Comparison of ENCODE assay signal across 1 cellular context in the genomic region with DNA sequence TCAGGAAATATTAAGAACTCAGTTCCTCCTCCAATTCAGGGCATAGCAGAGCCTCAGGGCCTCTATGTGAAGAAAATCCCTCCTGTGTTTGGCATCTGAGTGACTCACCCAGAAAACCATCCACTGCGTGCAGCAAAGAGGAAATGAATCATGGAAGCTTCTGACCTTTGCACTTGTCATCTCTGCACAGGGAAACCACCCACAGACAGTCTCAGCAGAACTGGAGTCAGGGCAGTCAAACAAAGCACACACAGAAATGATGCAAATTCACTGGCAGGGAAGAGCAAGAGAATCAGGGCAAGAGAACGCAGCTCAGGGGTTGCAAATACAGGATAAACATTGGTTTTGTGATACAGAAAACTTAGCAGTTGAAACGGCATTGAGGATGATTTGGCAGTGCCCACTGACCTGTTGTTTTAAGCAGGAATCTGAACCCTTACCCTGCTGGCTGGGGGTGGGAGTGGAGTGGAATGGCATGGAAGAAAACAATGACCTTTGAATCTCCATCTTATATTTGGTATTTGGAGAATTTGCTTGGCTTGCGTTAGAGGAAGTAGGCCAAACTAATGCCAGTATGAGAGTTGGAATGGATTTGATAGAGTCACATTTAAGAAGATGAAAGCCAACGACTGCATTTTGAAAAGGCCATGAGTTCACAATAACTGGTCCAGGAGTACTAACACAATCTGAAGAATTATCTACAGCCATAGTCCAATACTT.
TF ChIP-seq lines count a peak whose summit lies in the region.

No MANE protein-coding gene starts in this region.

TF ChIP-seq in A549, 52 proteins besides CTCF, POLR2A, EP300 and RAD21 (continued from another document):
- TF ChIP-seq JUNB (IDR thresholded peaks at IDR 0.05) (peak; percentile 100), HOXA7 (CRISPR knock-in tag; IDR thresholded peaks at IDR 0.05) (peak; percentile 83; the same call in 1 of the 2 replicates), ZC3H11A (IDR thresholded peaks at IDR 0.05) (no peak), FOSB (CRISPR knock-in tag; IDR thresholded peaks at IDR 0.05) (peak; percentile 91), FOSL2 (IDR thresholded peaks at IDR 0.05) (peak; percentile 100), FOSL2 (CRISPR knock-in tag; IDR thresholded peaks at IDR 0.05) (peak; percentile 100), EHF (CRISPR knock-in tag; IDR thresholded peaks at IDR 0.05) (peak; percentile 91), ESRRA (IDR thresholded peaks at IDR 0.05; ENCODE audit: borderline replicate concordance, low read length) (peak; percentile 51; the same call in 1 of the 2 replicates), FOXS1 (CRISPR knock-in tag; IDR thresholded peaks at IDR 0.05) (peak; percentile 77), MAFK (IDR thresholded peaks at IDR 0.05; ENCODE audit: partially characterized antibody) (peak; percentile 87), RARB (CRISPR knock-in tag; IDR thresholded peaks at IDR 0.05) (peak; percentile 98), GATA3 (IDR thresholded peaks at IDR 0.05; ENCODE audit: borderline replicate concordance) (peak; percentile 99), KDM1A (IDR thresholded peaks at IDR 0.05; ENCODE audit: low read depth) (no peak), SMC3 (IDR thresholded peaks at IDR 0.05) (peak; percentile 84), CEBPB (IDR thresholded peaks at IDR 0.05) (peak; percentile 57 to 91; a peak in 3 of 4 replicates)
- TF ChIP-seq, protein P1, sequence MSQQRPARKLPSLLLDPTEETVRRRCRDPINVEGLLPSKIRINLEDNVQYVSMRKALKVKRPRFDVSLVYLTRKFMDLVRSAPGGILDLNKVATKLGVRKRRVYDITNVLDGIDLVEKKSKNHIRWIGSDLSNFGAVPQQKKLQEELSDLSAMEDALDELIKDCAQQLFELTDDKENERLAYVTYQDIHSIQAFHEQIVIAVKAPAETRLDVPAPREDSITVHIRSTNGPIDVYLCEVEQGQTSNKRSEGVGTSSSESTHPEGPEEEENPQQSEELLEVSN (IDR thresholded peaks at IDR 0.05; ENCODE audit: borderline replicate concordance, low read depth): no peak
- TF ChIP-seq, protein P2, sequence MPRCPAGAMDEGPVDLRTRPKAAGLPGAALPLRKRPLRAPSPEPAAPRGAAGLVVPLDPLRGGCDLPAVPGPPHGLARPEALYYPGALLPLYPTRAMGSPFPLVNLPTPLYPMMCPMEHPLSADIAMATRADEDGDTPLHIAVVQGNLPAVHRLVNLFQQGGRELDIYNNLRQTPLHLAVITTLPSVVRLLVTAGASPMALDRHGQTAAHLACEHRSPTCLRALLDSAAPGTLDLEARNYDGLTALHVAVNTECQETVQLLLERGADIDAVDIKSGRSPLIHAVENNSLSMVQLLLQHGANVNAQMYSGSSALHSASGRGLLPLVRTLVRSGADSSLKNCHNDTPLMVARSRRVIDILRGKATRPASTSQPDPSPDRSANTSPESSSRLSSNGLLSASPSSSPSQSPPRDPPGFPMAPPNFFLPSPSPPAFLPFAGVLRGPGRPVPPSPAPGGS (IDR thresholded peaks at IDR 0.05): peak; percentile 99
- TF ChIP-seq, protein P3, sequence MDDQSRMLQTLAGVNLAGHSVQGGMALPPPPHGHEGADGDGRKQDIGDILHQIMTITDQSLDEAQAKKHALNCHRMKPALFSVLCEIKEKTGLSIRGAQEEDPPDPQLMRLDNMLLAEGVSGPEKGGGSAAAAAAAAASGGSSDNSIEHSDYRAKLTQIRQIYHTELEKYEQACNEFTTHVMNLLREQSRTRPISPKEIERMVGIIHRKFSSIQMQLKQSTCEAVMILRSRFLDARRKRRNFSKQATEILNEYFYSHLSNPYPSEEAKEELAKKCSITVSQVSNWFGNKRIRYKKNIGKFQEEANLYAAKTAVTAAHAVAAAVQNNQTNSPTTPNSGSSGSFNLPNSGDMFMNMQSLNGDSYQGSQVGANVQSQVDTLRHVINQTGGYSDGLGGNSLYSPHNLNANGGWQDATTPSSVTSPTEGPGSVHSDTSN (IDR thresholded peaks at IDR 0.05): peak; percentile 93
- TF ChIP-seq, protein P4, sequence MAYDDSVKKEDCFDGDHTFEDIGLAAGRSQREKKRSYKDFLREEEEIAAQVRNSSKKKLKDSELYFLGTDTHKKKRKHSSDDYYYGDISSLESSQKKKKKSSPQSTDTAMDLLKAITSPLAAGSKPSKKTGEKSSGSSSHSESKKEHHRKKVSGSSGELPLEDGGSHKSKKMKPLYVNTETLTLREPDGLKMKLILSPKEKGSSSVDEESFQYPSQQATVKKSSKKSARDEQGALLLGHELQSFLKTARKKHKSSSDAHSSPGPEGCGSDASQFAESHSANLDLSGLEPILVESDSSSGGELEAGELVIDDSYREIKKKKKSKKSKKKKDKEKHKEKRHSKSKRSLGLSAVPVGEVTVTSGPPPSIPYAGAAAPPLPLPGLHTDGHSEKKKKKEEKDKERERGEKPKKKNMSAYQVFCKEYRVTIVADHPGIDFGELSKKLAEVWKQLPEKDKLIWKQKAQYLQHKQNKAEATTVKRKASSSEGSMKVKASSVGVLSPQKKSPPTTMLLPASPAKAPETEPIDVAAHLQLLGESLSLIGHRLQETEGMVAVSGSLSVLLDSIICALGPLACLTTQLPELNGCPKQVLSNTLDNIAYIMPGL (CRISPR knock-in tag; IDR thresholded peaks at IDR 0.05; ENCODE audit: borderline replicate concordance): no peak
- TF ChIP-seq, protein P5, sequence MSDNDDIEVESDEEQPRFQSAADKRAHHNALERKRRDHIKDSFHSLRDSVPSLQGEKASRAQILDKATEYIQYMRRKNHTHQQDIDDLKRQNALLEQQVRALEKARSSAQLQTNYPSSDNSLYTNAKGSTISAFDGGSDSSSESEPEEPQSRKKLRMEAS (IDR thresholded peaks at IDR 0.05): peak; percentile 94
